28 cellular contexts compared by ENCODE assay signal in genomic region chr1:31906557-31906956, GRCh38. TPM values are rescaled to one million over a fixed set of nuclear protein-coding genes. Genes with fewer than 3 reads are reported as not detected.
A peak's percentile ranks its signal among the peaks of the same experiment; 100 is the strongest.
DNase-seq lines count a peak whose midpoint lies in the region; ATAC-seq and TF ChIP-seq lines count a peak whose summit lies in the region.
"Had no signal": no experiment of that assay in that cellular context is flagged by ENCODE, and none has a peak within 500 bp of the region (broad histone marks: within the 10 kb centered on the region; RNA-seq: fewer than 3 reads in every experiment).

No MANE protein-coding gene starts in this region.

- CTCF ChIA-PET in activated CD4-positive, alpha-beta memory T cell treated with anti-CD3 and anti-CD28 coated beads for 36 hours (lab: Charles Lee): interaction anchor here (0.9 to 1.6 kb wide), 3 partner anchors 9 to 57 kb away, joined by 3 to 8 read pairs (median 3); no protein-coding TSS in a partner anchor
- CTCF ChIA-PET in activated CD4-positive, alpha-beta memory T cell treated with anti-CD3 and anti-CD28 coated beads, Interleukin-2, amount 10 ng/mL, durations not matched to agents 7 days and 5 days (lab: Charles Lee): interaction anchor here (1.2 kb wide), 1 partner anchor 15 kb away, joined by 3 read pairs; no protein-coding TSS in a partner anchor
- CTCF ChIA-PET in T-cell (lab: Charles Lee): interaction anchor here in 1 of 2 donors (0.6 kb wide), 1 partner anchor 71 kb away, joined by 6 read pairs; no protein-coding TSS in a partner anchor

- H3K4me3 Mint-ChIP-seq in activated CD4-positive, alpha-beta memory T cell treated with anti-CD3 and anti-CD28 coated beads for 36 hours: no peak overlapping the region
- H3K4me3 Mint-ChIP-seq in activated CD4-positive, alpha-beta memory T cell treated with anti-CD3 and anti-CD28 coated beads, Interleukin-2, amount 10 ng/mL, durations not matched to agents 7 days and 5 days: no peak overlapping the region
- H3K4me3 Mint-ChIP-seq in T-cell (no peak overlapping the region), natural killer cell (no peak overlapping the region)
- H3K4me3 Mint-ChIP-seq: CD8-positive, alpha-beta T cell; GM23338; H9; HFFc6 had no signal

- peak overlapping the region; percentile 47 for H3K27ac Mint-ChIP-seq in activated CD4-positive, alpha-beta memory T cell treated with anti-CD3 and anti-CD28 coated beads for 36 hours
- no peak overlapping the region for H3K27ac Mint-ChIP-seq in activated CD4-positive, alpha-beta memory T cell treated with anti-CD3 and anti-CD28 coated beads, Interleukin-2, amount 10 ng/mL, durations not matched to agents 7 days and 5 days
- peak overlapping the region; percentile 18 to 20 for H3K27ac Mint-ChIP-seq in T-cell
- peak overlapping the region; percentile 8 to 72 for H3K27ac Mint-ChIP-seq in natural killer cell
- H3K27ac Mint-ChIP-seq: GM23338, HFFc6 had no signal

- H3K9me3 Mint-ChIP-seq in activated CD4-positive, alpha-beta memory T cell treated with anti-CD3 and anti-CD28 coated beads for 36 hours: peaks cover 4% of the 10 kb centered on the region
- no peaks in the 10 kb centered on the region for H3K9me3 Mint-ChIP-seq in activated CD4-positive, alpha-beta memory T cell treated with anti-CD3 and anti-CD28 coated beads, Interleukin-2, amount 10 ng/mL, durations not matched to agents 7 days and 5 days
- H3K9me3 Mint-ChIP-seq in T-cell (no peaks in the 10 kb centered on the region), natural killer cell (no peaks in the 10 kb centered on the region)
- H3K9me3 Mint-ChIP-seq: CD8-positive, alpha-beta T cell; HFFc6 had no signal

- ATAC-seq in T-cell (replicated peaks in 1 of 4) (no peak), natural killer cell (no peak)
- ATAC-seq: CD8-positive, alpha-beta T cell; GM23338 had no signal

- peaks cover 46% of the 10 kb centered on the region for H3K36me3 Mint-ChIP-seq in activated CD4-positive, alpha-beta memory T cell treated with anti-CD3 and anti-CD28 coated beads for 36 hours
- H3K36me3 Mint-ChIP-seq in activated CD4-positive, alpha-beta memory T cell treated with anti-CD3 and anti-CD28 coated beads, Interleukin-2, amount 10 ng/mL, durations not matched to agents 7 days and 5 days (ENCODE audit: low read depth): peaks cover 82% of the 10 kb centered on the region
- H3K36me3 Mint-ChIP-seq in T-cell (peaks cover 46% of the 10 kb centered on the region), natural killer cell (peaks cover 19% of the 10 kb centered on the region)

- TF ChIP-seq CTCF in 22Rv1 (IDR thresholded peaks at IDR 0.05) (no peak), natural killer cell (IDR thresholded peaks at IDR 0.05) (no peak)

- POLR2A ChIA-PET in activated CD4-positive, alpha-beta memory T cell treated with anti-CD3 and anti-CD28 coated beads for 36 hours (lab: Charles Lee): interaction anchor here (0.7 to 0.8 kb wide), 2 partner anchors 8 to 14 kb away, joined by 3 read pairs; no protein-coding TSS in a partner anchor
- POLR2A ChIA-PET in activated CD4-positive, alpha-beta memory T cell treated with anti-CD3 and anti-CD28 coated beads, Interleukin-2, amount 10 ng/mL, durations not matched to agents 7 days and 5 days (lab: Charles Lee): no interaction called here
- POLR2A ChIA-PET in T-cell (lab: Charles Lee): no interaction called here

- H3K27me3 Mint-ChIP-seq in activated CD4-positive, alpha-beta memory T cell treated with anti-CD3 and anti-CD28 coated beads for 36 hours: no peaks in the 10 kb centered on the region
- H3K27me3 Mint-ChIP-seq in activated CD4-positive, alpha-beta memory T cell treated with anti-CD3 and anti-CD28 coated beads, Interleukin-2, amount 10 ng/mL, durations not matched to agents 7 days and 5 days: no peaks in the 10 kb centered on the region
- H3K27me3 Mint-ChIP-seq in T-cell (no peaks in the 10 kb centered on the region), natural killer cell (ENCODE audit: low read depth in 2 of 2) (no peaks in the 10 kb centered on the region)

- 0 out of 2 replicates have a peak overlapping the region, but pooled peaks have one; percentile 28 for H3K27ac ChIP-seq in 22Rv1
- H3K27ac ChIP-seq: BLaER1, SJSA1 had no signal

- H3K4me1 Mint-ChIP-seq in activated CD4-positive, alpha-beta memory T cell treated with anti-CD3 and anti-CD28 coated beads for 36 hours (ENCODE audit: low read depth): peaks cover 29% of the 10 kb centered on the region
- peaks cover 31% of the 10 kb centered on the region for H3K4me1 Mint-ChIP-seq in activated CD4-positive, alpha-beta memory T cell treated with anti-CD3 and anti-CD28 coated beads, Interleukin-2, amount 10 ng/mL, durations not matched to agents 7 days and 5 days
- H3K4me1 Mint-ChIP-seq in T-cell (peaks cover 32 to 41% (median 37%) of the 10 kb centered on the region in 3 donors), natural killer cell (peaks cover 40 to 51% of the 10 kb centered on the region in 2 donors)
- H3K4me1 Mint-ChIP-seq: GM23338, H9 had no signal

- intact Hi-C loops in activated CD4-positive, alpha-beta memory T cell treated with anti-CD3 and anti-CD28 coated beads for 36 hours (cut with micrococcal nuclease): no loop called here
- intact Hi-C loops in natural killer cell (cut with micrococcal nuclease): no loop called here

- DNase-seq in activated CD4-positive, alpha-beta memory T cell treated with anti-CD3 and anti-CD28 coated beads for 36 hours: no peak
- DNase-seq in activated CD4-positive, alpha-beta memory T cell treated with anti-CD3 and anti-CD28 coated beads, Interleukin-2, amount 10 ng/mL, durations not matched to agents 7 days and 5 days: no peak
- DNase-seq in T-cell: no peak
- DNase-seq in natural killer cell: no peak
- no peak for DNase-seq in COR-L47 (lab: John Stamatoyannopoulos, UW)
- no peak for DNase-seq in LoVo (ENCODE audit: low spot score)
- no peak for DNase-seq in stimulated activated CD8-positive, alpha-beta memory T cell treated with anti-CD3 and anti-CD28 coated beads, Interleukin-4, amount 100 ng/mL, for 48 hours
- DNase-seq: 8988T; CD8-positive, alpha-beta T cell; DMS 273 treated with DMSO at 0.1 percent for 48 hours; DMS79; EL; GDM1; H9; HFFc6; KG1; NCI-H1048; NCI-H1417; NCI-H1694 treated with DMSO at 0.1 percent for 48 hours; NCI-H2081; NCI-H2227 treated with DMSO at 0.1 percent for 48 hours; NCI-H69; Right ventricle myocardium superior; RPMI8226 had no signal

RNA-seq across cellular contexts. Expression of gene PTP4A2, which starts 31.6 kb away (rescaled TPM):
- total RNA-seq in activated CD4-positive, alpha-beta memory T cell treated with anti-CD3 and anti-CD28 coated beads for 36 hours: 100 to 1,000 TPM; 275 to 285 TPM
- total RNA-seq in activated CD4-positive, alpha-beta memory T cell treated with anti-CD3 and anti-CD28 coated beads, Interleukin-2, amount 10 ng/mL, durations not matched to agents 7 days and 5 days: 100 to 1,000 TPM; 337 to 349 TPM
- total RNA-seq in T-cell (100 to 1,000 TPM; 187 to 341 (median 224) TPM), natural killer cell (100 to 1,000 TPM; 435 to 527 (median 443) TPM)
